In the genomic region with DNA sequence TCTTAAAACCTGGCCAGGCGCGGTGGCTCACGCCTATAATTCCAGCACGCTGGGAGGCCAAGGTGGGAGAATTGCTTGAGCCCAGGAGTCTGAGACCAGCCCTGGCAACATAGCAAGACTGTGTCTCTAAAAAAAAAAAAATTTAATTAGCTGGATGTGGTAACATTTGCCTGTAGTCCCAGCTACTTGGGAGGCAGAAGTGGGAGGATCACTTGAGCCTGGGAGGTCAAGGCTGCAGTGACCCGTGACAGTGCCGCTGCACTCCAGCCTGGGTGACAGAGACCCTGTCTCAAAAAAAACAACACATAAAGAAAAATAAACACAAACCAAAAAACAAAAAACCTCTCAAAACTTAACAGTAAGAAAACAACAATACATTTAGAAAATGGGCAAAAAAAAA, we compare ENCODE assay signal across 33 cellular contexts.
"Had no signal": no experiment of that assay in that cellular context is flagged by ENCODE, and none has a peak within 500 bp of the region (broad histone marks: within the 10 kb centered on the region; RNA-seq: fewer than 3 reads in every experiment).

No MANE protein-coding gene starts in this region.

- FAIRE-seq: bronchial epithelial cell, small intestine, TTC549 had no signal

- H3K4me3 ChIP-seq: esophagus muscularis mucosa, heart right ventricle, left ventricle myocardium inferior, lung, mucosa of descending colon, sigmoid colon, thyroid gland, upper lobe of left lung had no signal

- H3K4me3 Mint-ChIP-seq: activated naive CD4-positive, alpha-beta T cell treated with anti-CD3 and anti-CD28 coated beads, Interleukin-2, amount 50 U/mL, for 24 hours; activated naive CD8-positive, alpha-beta T cell treated with anti-CD3 and anti-CD28 coated beads, Interleukin-2, amount 50 U/mL, for 24 hours; central memory CD8-positive, alpha-beta T cell; dendritic cell treated with granulocyte-macrophage colony-stimulating factor and Interleukin-4, amounts not matched to agents 40 ng/mL and 50 ng/mL, for 4 days; endodermal cell; natural killer cell treated with Interleukin-12 subunit alpha and Interleukin-12 subunit beta and Interleukin-15 and Interleukin-18, amount 100 ng/mL, for 72 hours; stimulated activated memory B cell treated with anti-CD40 and anti-IgM and Interleukin-4, amounts not matched to agents 10 μg/mL and 1 μg/mL and 100 μg/mL, for 72 hours; stimulated activated naive CD8-positive, alpha-beta T cell treated with anti-CD3 and anti-CD28 coated beads, Interleukin-15, amount 100 ng/mL, for 72 hours had no signal

- H3K9me3 Mint-ChIP-seq: activated naive CD4-positive, alpha-beta T cell treated with anti-CD3 and anti-CD28 coated beads, Interleukin-2, amount 50 U/mL, for 24 hours; activated naive CD8-positive, alpha-beta T cell treated with anti-CD3 and anti-CD28 coated beads, Interleukin-2, amount 50 U/mL, for 24 hours; activated T-helper 2 cell treated with anti-CD3 and anti-CD28 coated beads, Interferon-gamma antibody, Interleukin-2, Interleukin-4, amounts not matched to agents 10 μg/mL and 5 μg/mL and 100 μg/mL, durations not matched to agents 14 hours and 24 hours and 36 hours; central memory CD8-positive, alpha-beta T cell; dendritic cell treated with granulocyte-macrophage colony-stimulating factor and Interleukin-4, amounts not matched to agents 40 ng/mL and 50 ng/mL, for 4 days; endodermal cell; natural killer cell treated with Interleukin-12 subunit alpha and Interleukin-12 subunit beta and Interleukin-15 and Interleukin-18, amount 100 ng/mL, for 72 hours; stimulated activated memory B cell treated with anti-CD40 and anti-IgM and Interleukin-4, amounts not matched to agents 10 μg/mL and 1 μg/mL and 100 μg/mL, for 72 hours had no signal

- H3K36me3 ChIP-seq: left ventricle myocardium inferior, neutrophil, thyroid gland, upper lobe of left lung had no signal

- H3K27ac Mint-ChIP-seq: activated naive CD4-positive, alpha-beta T cell treated with anti-CD3 and anti-CD28 coated beads, Interleukin-2, amount 50 U/mL, for 24 hours; activated naive CD8-positive, alpha-beta T cell treated with anti-CD3 and anti-CD28 coated beads, Interleukin-2, amount 50 U/mL, for 24 hours; activated T-helper 2 cell treated with anti-CD3 and anti-CD28 coated beads, Interferon-gamma antibody, Interleukin-2, Interleukin-4, amounts not matched to agents 10 μg/mL and 5 μg/mL and 100 μg/mL, durations not matched to agents 14 hours and 24 hours and 36 hours; dendritic cell treated with granulocyte-macrophage colony-stimulating factor and Interleukin-4, amounts not matched to agents 40 ng/mL and 50 ng/mL, for 4 days; stimulated activated memory B cell treated with anti-CD40 and anti-IgM and Interleukin-4, amounts not matched to agents 10 μg/mL and 1 μg/mL and 100 μg/mL, for 72 hours had no signal

- H3K27me3 Mint-ChIP-seq: activated naive CD4-positive, alpha-beta T cell treated with anti-CD3 and anti-CD28 coated beads, Interleukin-2, amount 50 U/mL, for 24 hours; activated naive CD8-positive, alpha-beta T cell treated with anti-CD3 and anti-CD28 coated beads, Interleukin-2, amount 50 U/mL, for 24 hours; central memory CD8-positive, alpha-beta T cell; dendritic cell treated with granulocyte-macrophage colony-stimulating factor and Interleukin-4, amounts not matched to agents 40 ng/mL and 50 ng/mL, for 4 days; natural killer cell treated with Interleukin-12 subunit alpha and Interleukin-12 subunit beta and Interleukin-15 and Interleukin-18, amount 100 ng/mL, for 72 hours; stimulated activated memory B cell treated with anti-CD40 and anti-IgM and Interleukin-4, amounts not matched to agents 10 μg/mL and 1 μg/mL and 100 μg/mL, for 72 hours; stimulated activated naive CD8-positive, alpha-beta T cell treated with anti-CD3 and anti-CD28 coated beads, Interleukin-15, amount 100 ng/mL, for 72 hours had no signal

- DNase-seq: activated CD4-positive, alpha-beta T cell treated with anti-CD3 and anti-CD28 coated beads for 48 hours; activated CD4-positive, alpha-beta T cell treated with anti-CD3 and anti-CD28 coated beads, Interleukin-2, amount 50 U/mL, for 48 hours; activated CD8-positive, alpha-beta memory T cell treated with anti-CD3 and anti-CD28 coated beads for 24 hours; activated naive CD8-positive, alpha-beta T cell treated with anti-CD3 and anti-CD28 coated beads, Interleukin-2, amount 50 U/mL, for 24 hours; activated T-cell treated with anti-CD3 and anti-CD28 coated beads, Interleukin-2, amount 50 U/mL, for 1 hour; amygdala; endodermal cell; foreskin melanocyte; heart right ventricle; left ventricle myocardium inferior; mesendoderm; mucosa of descending colon; sigmoid colon; small intestine; stimulated activated CD4-positive, alpha-beta T cell treated with anti-CD3 and anti-CD28 coated beads, Interleukin-4, amount 100 ng/mL, for 4 hours; stimulated activated CD8-positive, alpha-beta memory T cell treated with anti-CD3 and anti-CD28 coated beads, Interleukin-4, amount 100 ng/mL, for 48 hours; stimulated activated naive CD8-positive, alpha-beta T cell treated with anti-CD3 and anti-CD28 coated beads, Interleukin-15, amount 100 ng/mL, for 72 hours; substantia nigra; T-helper 9 cell; thyroid gland; upper lobe of left lung had no signal

- H3K27ac ChIP-seq: esophagus muscularis mucosa, heart right ventricle, left ventricle myocardium inferior, neutrophil, sigmoid colon, thyroid gland, upper lobe of left lung, VCaP had no signal

- H3K27me3 ChIP-seq: esophagus muscularis mucosa, heart right ventricle, neutrophil, sigmoid colon, thyroid gland, upper lobe of left lung had no signal

- H3K9me3 ChIP-seq: esophagus muscularis mucosa, heart right ventricle, left ventricle myocardium inferior, mucosa of descending colon, neutrophil, sigmoid colon, thyroid gland, upper lobe of left lung had no signal

- ATAC-seq: activated naive CD8-positive, alpha-beta T cell treated with anti-CD3 and anti-CD28 coated beads, Interleukin-2, amount 50 U/mL, for 24 hours; heart right ventricle; mucosa of descending colon; natural killer cell treated with Interleukin-12 subunit alpha and Interleukin-12 subunit beta and Interleukin-15 and Interleukin-18, amount 100 ng/mL, for 72 hours; stimulated activated memory B cell treated with anti-CD40 and anti-IgM and Interleukin-4, amounts not matched to agents 10 μg/mL and 1 μg/mL and 100 μg/mL, for 72 hours; stimulated activated naive CD8-positive, alpha-beta T cell treated with anti-CD3 and anti-CD28 coated beads, Interleukin-15, amount 100 ng/mL, for 72 hours had no signal
